Comparison of ENCODE assay signal across 1 cellular context in genomic region chr11:126268361-126268707, GRCh38.
TF ChIP-seq lines count a peak whose summit lies in the region.

No MANE protein-coding gene starts in this region.

TF ChIP-seq in H1, 55 proteins besides CTCF, POLR2A, EP300 and RAD21:
- TF ChIP-seq BCL11A (IDR thresholded peaks at IDR 0.05; ENCODE audit: low read depth in 2 of 2, low read length in 2 of 2): no peak
- TF ChIP-seq CHD2 (IDR thresholded peaks at IDR 0.05; ENCODE audit: low read length): no peak
- no peak for TF ChIP-seq TCF12 (IDR thresholded peaks at IDR 0.05; ENCODE audit: low read depth, low read length)
- TF ChIP-seq TAF1 (IDR thresholded peaks at IDR 0.05; ENCODE audit: low read depth, low read length): no peak
- TF ChIP-seq CREB1 (IDR thresholded peaks at IDR 0.05): no peak
- no peak for TF ChIP-seq EZH2 (IDR thresholded peaks at IDR 0.05; ENCODE audit: low read depth, low read length, severe bottlenecking)
- no peak for TF ChIP-seq SRF (IDR thresholded peaks at IDR 0.05; ENCODE audit: low read depth, low read length)
- TF ChIP-seq E2F6 (IDR thresholded peaks at IDR 0.05): no peak
- TF ChIP-seq KDM1A (IDR thresholded peaks at IDR 0.05; ENCODE audit: borderline replicate concordance, low read length): no peak
